21 cellular contexts compared by ENCODE assay signal in genomic region chr3:57012847-57013246, GRCh38. TPM values are rescaled to one million over a fixed set of nuclear protein-coding genes. Genes with fewer than 3 reads are reported as not detected.
DNase-seq lines count a peak whose midpoint lies in the region; ATAC-seq lines count a peak whose summit lies in the region.
"Had no signal": no experiment of that assay in that cellular context is flagged by ENCODE, and none has a peak within 500 bp of the region (broad histone marks: within the 10 kb centered on the region; RNA-seq: fewer than 3 reads in every experiment).

No MANE protein-coding gene starts in this region.

- H3K9me3 Mint-ChIP-seq in stimulated activated naive CD8-positive, alpha-beta T cell treated with anti-CD3 and anti-CD28 coated beads, Interleukin-15, amount 100 ng/mL, for 72 hours, result no peaks in the 10 kb centered on the region
- H3K9me3 Mint-ChIP-seq in stimulated activated memory B cell treated with anti-CD40 and anti-IgM and Interleukin-4, amounts not matched to agents 10 μg/mL and 1 μg/mL and 100 μg/mL, for 72 hours, result no peaks in the 10 kb centered on the region
- H3K9me3 Mint-ChIP-seq: CD4-positive, alpha-beta T cell; CD8-positive, alpha-beta memory T cell had no signal

- no peak for DNase-seq in stimulated activated naive CD8-positive, alpha-beta T cell treated with anti-CD3 and anti-CD28 coated beads, Interleukin-15, amount 100 ng/mL, for 72 hours
- no peak for DNase-seq in stimulated activated naive CD8-positive, alpha-beta T cell treated with anti-CD3 and anti-CD28 coated beads, Interleukin-15, Interleukin-2, amounts not matched to agents 100 U/mL and 50 U/mL, for 24 hours
- DNase-seq in posterior vena cava (ENCODE audit: low spot score), result peak; percentile 75
- DNase-seq: 8988T; ACHN; AML-193; BE2C; CD4-positive, alpha-beta T cell; CD8-positive, alpha-beta memory T cell; DMS 273 treated with DMSO at 0.1 percent for 48 hours; DMS79; EL; GDM1; GOT3; HFFc6 had no signal

- peak; percentile 43 for ATAC-seq in stimulated activated naive CD8-positive, alpha-beta T cell treated with anti-CD3 and anti-CD28 coated beads, Interleukin-15, amount 100 ng/mL, for 72 hours
- no peak for ATAC-seq in stimulated activated naive CD8-positive, alpha-beta T cell treated with anti-CD3 and anti-CD28 coated beads, Interleukin-15, Interleukin-2, amounts not matched to agents 100 U/mL and 50 U/mL, for 24 hours
- ATAC-seq in stimulated activated memory B cell treated with anti-CD40 and anti-IgM and Interleukin-4, amounts not matched to agents 10 μg/mL and 1 μg/mL and 100 μg/mL, for 72 hours, result peak; percentile 24
- ATAC-seq in GM18517 (IDR thresholded peaks at IDR 0.05; ENCODE audit: unreplicated experiment) (no peak), GM19351 (IDR thresholded peaks at IDR 0.05; ENCODE audit: unreplicated experiment) (no peak)
- ATAC-seq: A549, GM12878 had no signal

- peaks cover 4% of the 10 kb centered on the region for H3K4me1 Mint-ChIP-seq in stimulated activated naive CD8-positive, alpha-beta T cell treated with anti-CD3 and anti-CD28 coated beads, Interleukin-15, amount 100 ng/mL, for 72 hours
- H3K4me1 Mint-ChIP-seq in stimulated activated memory B cell treated with anti-CD40 and anti-IgM and Interleukin-4, amounts not matched to agents 10 μg/mL and 1 μg/mL and 100 μg/mL, for 72 hours, result peaks cover 9% of the 10 kb centered on the region
- H3K4me1 Mint-ChIP-seq: CD8-positive, alpha-beta memory T cell had no signal

- H3K4me3 Mint-ChIP-seq in stimulated activated naive CD8-positive, alpha-beta T cell treated with anti-CD3 and anti-CD28 coated beads, Interleukin-15, amount 100 ng/mL, for 72 hours, result no peak overlapping the region
- no peak overlapping the region for H3K4me3 Mint-ChIP-seq in stimulated activated memory B cell treated with anti-CD40 and anti-IgM and Interleukin-4, amounts not matched to agents 10 μg/mL and 1 μg/mL and 100 μg/mL, for 72 hours
- H3K4me3 Mint-ChIP-seq: CD14-positive monocyte; CD4-positive, alpha-beta T cell; CD8-positive, alpha-beta memory T cell; HFFc6 had no signal

- H3K36me3 Mint-ChIP-seq in stimulated activated memory B cell treated with anti-CD40 and anti-IgM and Interleukin-4, amounts not matched to agents 10 μg/mL and 1 μg/mL and 100 μg/mL, for 72 hours, result no peaks in the 10 kb centered on the region
- H3K36me3 Mint-ChIP-seq: CD14-positive monocyte; CD8-positive, alpha-beta memory T cell had no signal

- intact Hi-C loops in posterior vena cava (cut with DNase I), result no loop called here

- H3K27ac Mint-ChIP-seq in stimulated activated naive CD8-positive, alpha-beta T cell treated with anti-CD3 and anti-CD28 coated beads, Interleukin-15, amount 100 ng/mL, for 72 hours, result no peak overlapping the region
- no peak overlapping the region for H3K27ac Mint-ChIP-seq in stimulated activated memory B cell treated with anti-CD40 and anti-IgM and Interleukin-4, amounts not matched to agents 10 μg/mL and 1 μg/mL and 100 μg/mL, for 72 hours
- H3K27ac Mint-ChIP-seq: CD14-positive monocyte; CD4-positive, alpha-beta T cell; CD8-positive, alpha-beta memory T cell; HFFc6 had no signal

- H3K27me3 Mint-ChIP-seq in stimulated activated naive CD8-positive, alpha-beta T cell treated with anti-CD3 and anti-CD28 coated beads, Interleukin-15, amount 100 ng/mL, for 72 hours, result no peaks in the 10 kb centered on the region
- H3K27me3 Mint-ChIP-seq in stimulated activated memory B cell treated with anti-CD40 and anti-IgM and Interleukin-4, amounts not matched to agents 10 μg/mL and 1 μg/mL and 100 μg/mL, for 72 hours, result peaks cover 22% of the 10 kb centered on the region

RNA-seq across cellular contexts. Expression of gene SPATA12, which starts 47.6 kb away (rescaled TPM):
- total RNA-seq in posterior vena cava, result not detected
- total RNA-seq: CD4-positive, alpha-beta T cell; CD8-positive, alpha-beta memory T cell; HFFc6 had no signal

Comparison
In these comparisons a context has a peak if more than half of its experiments do, and no peak if none do; other contexts are left out.
1. ATAC-seq: peak in stimulated activated naive CD8-positive, alpha-beta T cell treated with anti-CD3 and anti-CD28 coated beads, Interleukin-15, amount 100 ng/mL, for 72 hours (single experiment) and stimulated activated memory B cell treated with anti-CD40 and anti-IgM and Interleukin-4, amounts not matched to agents 10 μg/mL and 1 μg/mL and 100 μg/mL, for 72 hours (single experiment); none in stimulated activated naive CD8-positive, alpha-beta T cell treated with anti-CD3 and anti-CD28 coated beads, Interleukin-15, Interleukin-2, amounts not matched to agents 100 U/mL and 50 U/mL, for 24 hours (single experiment), GM18517 (single experiment) and GM19351 (single experiment).